In genomic region chr12:52946797-52947547, GRCh38 we compare ENCODE assay signal across 16 cellular contexts. TPM values are rescaled to one million over a fixed set of nuclear protein-coding genes. Genes with fewer than 3 reads are reported as not detected.
DNase-seq lines count a peak whose midpoint lies in the region; ATAC-seq and TF ChIP-seq lines count a peak whose summit lies in the region.
"Had no signal": no experiment of that assay in that cellular context is flagged by ENCODE, and none has a peak within 500 bp of the region (broad histone marks: within the 10 kb centered on the region; RNA-seq: fewer than 3 reads in every experiment).

No MANE protein-coding gene starts in this region.

- H3K27ac Mint-ChIP-seq in GM23338: peak overlapping the region; percentile 95
- H3K27ac Mint-ChIP-seq: activated B cell treated with CpG ODN at 0.5 μM for 24 hours; stimulated activated naive B cell treated with anti-CD40 and anti-IgM and Interleukin-4, amounts not matched to agents 10 μg/mL and 1 μg/mL and 100 μg/mL, for 72 hours had no signal

- H4K91ac ChIP-seq in trophoblast cell (ENCODE audit: low read depth, low read length): peak overlapping the region; percentile 99

- peak overlapping the region; percentile 99 for H2BK120ac ChIP-seq in trophoblast cell (ENCODE audit: insufficient read depth, low read length, poor library complexity)

- H4K12ac ChIP-seq in trophoblast cell (ENCODE audit: low read depth, low read length): no peak overlapping the region

- H3F3A ChIP-seq in GM23338 (replicated peaks; ENCODE audit: low read depth) (peaks cover 38% of the 10 kb centered on the region), MM.1S (ENCODE audit: insufficient read depth, low read length) (no peaks in the 10 kb centered on the region)

- peaks cover 4% of the 10 kb centered on the region; the same call in 2 of the 3 replicates for H3K9me3 Mint-ChIP-seq in GM23338
- H3K9me3 Mint-ChIP-seq: activated B cell treated with CpG ODN at 0.5 μM for 24 hours; stimulated activated naive B cell treated with anti-CD40 and anti-IgM and Interleukin-4, amounts not matched to agents 10 μg/mL and 1 μg/mL and 100 μg/mL, for 72 hours had no signal

- H3K18ac ChIP-seq in trophoblast cell (ENCODE audit: low read length): peak overlapping the region; percentile 62

- peaks cover 83% of the 10 kb centered on the region for H3K4me1 Mint-ChIP-seq in GM23338

- WGBS in hepatocyte (ENCODE audit: low lambda C conversion rate, missing lambda C conversion rate): 67% methylated on average over 10 of the region's 10 CpGs
- WGBS in trophoblast cell (ENCODE audit: extremely low coverage, insufficient coverage, insufficient read length): no CpG with 5 or more reads among the region's 10 CpGs

- H3K9me2 ChIP-seq in GM23338 (ENCODE audit: insufficient read depth): no peaks in the 10 kb centered on the region
- no peaks in the 10 kb centered on the region for H3K9me2 ChIP-seq in hepatocyte (replicated peaks; ENCODE audit: insufficient read depth)
- no peaks in the 10 kb centered on the region for H3K9me2 ChIP-seq in MM.1S (replicated peaks; ENCODE audit: insufficient read depth, low read length)

- peaks cover 37% of the 10 kb centered on the region for H3K27me3 Mint-ChIP-seq in GM23338 (ENCODE audit: insufficient read depth, low read depth, poor library complexity)

- peak overlapping the region; percentile 50 for H4K8ac ChIP-seq in trophoblast cell (ENCODE audit: low read depth, low read length)

- peaks cover 27% of the 10 kb centered on the region for H3K36me3 Mint-ChIP-seq in GM23338 (ENCODE audit: low read depth)

- H3K9me3 ChIP-seq in hepatocyte (ENCODE audit: low read depth): no peaks in the 10 kb centered on the region
- no peaks in the 10 kb centered on the region for H3K9me3 ChIP-seq in trophoblast cell (ENCODE audit: insufficient read depth, low read depth, low read length)
- no peaks in the 10 kb centered on the region for H3K9me3 ChIP-seq in MM.1S (replicated peaks; ENCODE audit: insufficient read depth, low read length)
- H3K9me3 ChIP-seq: left ventricle myocardium inferior, ovary had no signal

- TF ChIP-seq CTCF in GM23338 (conservative IDR thresholded peaks at IDR 0.05; ENCODE audit: low read depth in 2 of 2): no peak
- no peak for TF ChIP-seq CTCF in RWPE1 (conservative IDR thresholded peaks at IDR 0.05; ENCODE audit: low read depth)
- TF ChIP-seq CTCF in hepatocyte (IDR thresholded peaks at IDR 0.05; ENCODE audit: poor library complexity): no peak
- no peak for TF ChIP-seq CTCF in MM.1S (IDR thresholded peaks at IDR 0.05; ENCODE audit: low read length)

- H3K4me3 ChIP-seq in GM23338 (peak overlapping the region; percentile 86), hepatocyte (no peak overlapping the region), trophoblast cell (ENCODE audit: low read depth, low read length) (no peak overlapping the region), MM.1S (ENCODE audit: low read length) (no peak overlapping the region)
- H3K4me3 ChIP-seq: left ventricle myocardium inferior, ovary had no signal

- H3K23ac ChIP-seq in trophoblast cell (ENCODE audit: low read length): no peak overlapping the region

- peaks cover 26% of the 10 kb centered on the region for H4K20me1 ChIP-seq in GM23338 (replicated peaks; ENCODE audit: insufficient read depth)
- peaks cover 19% of the 10 kb centered on the region for H4K20me1 ChIP-seq in hepatocyte (ENCODE audit: insufficient read depth, poor library complexity, severe bottlenecking)
- no peaks in the 10 kb centered on the region for H4K20me1 ChIP-seq in MM.1S (ENCODE audit: insufficient read depth, low read length)

- H3K79me1 ChIP-seq in trophoblast cell (ENCODE audit: low read length): peaks cover 84% of the 10 kb centered on the region

- CTCF ChIA-PET in RWPE1 (lab: Yijun Ruan, JAX): interaction anchor here (1.5 to 2.8 kb wide), 3 partner anchors 20 to 42 kb away, joined by 4 to 10 read pairs (median 6); partner anchors contain the start of gene KRT8

- no peak overlapping the region for H2AFZ ChIP-seq in GM23338
- no peak overlapping the region for H2AFZ ChIP-seq in hepatocyte
- peak overlapping the region; percentile 37 for H2AFZ ChIP-seq in trophoblast cell (ENCODE audit: insufficient read depth, low read length, poor library complexity)
- no peak overlapping the region for H2AFZ ChIP-seq in MM.1S (ENCODE audit: low read length)

- H3K36me3 ChIP-seq in GM23338 (ENCODE audit: insufficient read depth) (peaks cover 20% of the 10 kb centered on the region), hepatocyte (replicated peaks; ENCODE audit: insufficient read depth, low read depth) (no peaks in the 10 kb centered on the region), trophoblast cell (ENCODE audit: control insufficient read depth in 1 of 2, insufficient read depth in 2 of 2, low read length in 2 of 2) (peaks cover 23 to 26% of the 10 kb centered on the region in 2 experiments), MM.1S (replicated peaks; ENCODE audit: insufficient read depth, low read length) (no peaks in the 10 kb centered on the region)
- H3K36me3 ChIP-seq: left ventricle myocardium inferior, ovary had no signal

- no peak overlapping the region for H3K9ac ChIP-seq in trophoblast cell (ENCODE audit: low read length)
- no peak overlapping the region for H3K9ac ChIP-seq in MM.1S (ENCODE audit: low read length)

- H3K4me2 ChIP-seq in GM23338 (peak overlapping the region; percentile 96), hepatocyte (peak overlapping the region; percentile 69), trophoblast cell (ENCODE audit: low read length) (peak overlapping the region; percentile 48), MM.1S (ENCODE audit: low read depth, low read length) (no peak overlapping the region)

- peaks cover 48% of the 10 kb centered on the region for H3K4me1 ChIP-seq in GM23338 (ENCODE audit: insufficient read depth)
- H3K4me1 ChIP-seq in hepatocyte (ENCODE audit: insufficient read depth): peaks cover 50% of the 10 kb centered on the region
- H3K4me1 ChIP-seq in trophoblast cell (ENCODE audit: control insufficient read depth in 1 of 2, insufficient read depth in 2 of 2, low read length in 2 of 2): peaks cover 45 to 49% of the 10 kb centered on the region in 2 experiments
- H3K4me1 ChIP-seq in MM.1S (ENCODE audit: low read length): no peaks in the 10 kb centered on the region

- peak overlapping the region; percentile 90 for H3K4me3 Mint-ChIP-seq in GM23338

- peak overlapping the region; percentile 98 for H2BK12ac ChIP-seq in trophoblast cell (ENCODE audit: low read length)

- H2AK5ac ChIP-seq in trophoblast cell (ENCODE audit: low read length): peak overlapping the region; percentile 56

- peak overlapping the region; percentile 98 for H2BK5ac ChIP-seq in trophoblast cell (ENCODE audit: low read depth, low read length, poor library complexity)

- peak overlapping the region; percentile 99 for H3K27ac ChIP-seq in GM23338 (ENCODE audit: low read depth)
- peak overlapping the region; percentile 92 for H3K27ac ChIP-seq in RWPE1
- H3K27ac ChIP-seq in hepatocyte: peak overlapping the region; percentile 96
- peak overlapping the region; percentile 100 for H3K27ac ChIP-seq in trophoblast cell (ENCODE audit: low read depth, low read length)
- no peak overlapping the region for H3K27ac ChIP-seq in MM.1S (ENCODE audit: low read length)
- H3K27ac ChIP-seq: left ventricle myocardium inferior, ovary had no signal

- H3K4ac ChIP-seq in trophoblast cell (ENCODE audit: low read depth, low read length): peak overlapping the region; percentile 85

- peaks cover 32% of the 10 kb centered on the region for H3K79me2 ChIP-seq in GM23338 (replicated peaks; ENCODE audit: insufficient read depth)
- peaks cover 43% of the 10 kb centered on the region for H3K79me2 ChIP-seq in hepatocyte
- H3K79me2 ChIP-seq in trophoblast cell (ENCODE audit: control insufficient read depth, insufficient read depth, low read length, poor library complexity): peaks cover 51% of the 10 kb centered on the region
- H3K79me2 ChIP-seq in MM.1S (ENCODE audit: low read length): no peaks in the 10 kb centered on the region

- POLR2A ChIA-PET in RWPE1 (lab: Yijun Ruan, JAX; ENCODE audit: low non-redundant PET): interaction anchor here (0.5 kb wide), 1 partner anchor 52 kb away, joined by 6 read pairs; no protein-coding TSS in a partner anchor

- H3K27me3 ChIP-seq in GM23338 (ENCODE audit: insufficient read depth) (no peaks in the 10 kb centered on the region), hepatocyte (no peaks in the 10 kb centered on the region), trophoblast cell (ENCODE audit: insufficient read depth, low read length) (no peaks in the 10 kb centered on the region), MM.1S (replicated peaks; ENCODE audit: insufficient read depth, low read length) (peaks cover 70% of the 10 kb centered on the region)
- H3K27me3 ChIP-seq: ovary had no signal

- H3K14ac ChIP-seq in trophoblast cell (ENCODE audit: low read length): peak overlapping the region; percentile 95

- DNase-seq in GM23338 (ENCODE audit: low spot score): no peak
- DNase-seq in RWPE1 (ENCODE audit: low spot score): no peak
- DNase-seq in hepatocyte (ENCODE audit: low spot score): no peak
- DNase-seq in trophoblast cell: peak in 1 of 2 donors; percentile 56
- no peak for DNase-seq in OCI-M2 (lab: John Stamatoyannopoulos, UW; ENCODE audit: unreplicated experiment)
- no peak for DNase-seq in OCI-M1 (lab: John Stamatoyannopoulos, UW)
- DNase-seq in MM.1S: no peak
- DNase-seq in NCI-H1436 (lab: John Stamatoyannopoulos, UW): no peak
- DNase-seq: activated B cell treated with CpG ODN at 0.5 μM for 24 hours; amniotic stem cell; C1 segment of cervical spinal cord; left ventricle myocardium inferior; NCI-H510A treated with DMSO at 0.1 percent for 48 hours; ovary; stimulated activated naive B cell treated with anti-CD40 and anti-IgM and Interleukin-4, amounts not matched to agents 10 μg/mL and 1 μg/mL and 100 μg/mL, for 72 hours had no signal

- no peak for ATAC-seq in GM23338
- ATAC-seq: stimulated activated naive B cell treated with anti-CD40 and anti-IgM and Interleukin-4, amounts not matched to agents 10 μg/mL and 1 μg/mL and 100 μg/mL, for 72 hours had no signal

TF ChIP-seq in GM23338, 12 proteins besides CTCF, POLR2A, EP300 and RAD21 (continues in another document):
- TF ChIP-seq EZH2phosphoT487 (IDR thresholded peaks at IDR 0.05; ENCODE audit: unreplicated experiment) (no peak), EZH2 (IDR thresholded peaks at IDR 0.05; ENCODE audit: low read depth, unreplicated experiment) (no peak)

RNA-seq across cellular contexts. Expression of gene KRT18, which starts 1.9 kb away (rescaled TPM):
- total RNA-seq in GM23338 (2014; rRNA removed; shearing (Covaris generic)): 537 and 552 TPM in 2 replicates
- polyA plus RNA-seq in GM23338 (2016; fragmentation: Nextera tagmentation; extraction: Ambion mirVana) (1,013 and 1,049 TPM in 2 replicates), hepatocyte (1,621 and 1,849 TPM in 2 replicates)
- 676 and 753 TPM in 2 replicates for total RNA-seq in hepatocyte
- 4,184 and 4,236 TPM in 2 replicates for polyA plus RNA-seq in trophoblast cell (2013)

RNA-seq across cellular contexts. Expression of gene KRT8, which starts 42.1 kb away (rescaled TPM):
- total RNA-seq in GM23338 (2014; rRNA removed; shearing (Covaris generic)): 250 and 264 TPM in 2 replicates
- polyA plus RNA-seq in GM23338 (2016; fragmentation: Nextera tagmentation; extraction: Ambion mirVana) (322 and 338 TPM in 2 replicates), hepatocyte (2,058 and 2,283 TPM in 2 replicates)
- 1,376 and 1,381 TPM in 2 replicates for total RNA-seq in hepatocyte
- polyA plus RNA-seq in trophoblast cell (2013): 5,322 and 5,443 TPM in 2 replicates
- total RNA-seq: SK-MEL-5 had no signal

RNA-seq across cellular contexts. Expression of gene EIF4B, which starts 59.3 kb away (rescaled TPM):
- 564 and 584 TPM in 2 replicates for total RNA-seq in GM23338 (2014; rRNA removed; shearing (Covaris generic))
- polyA plus RNA-seq in GM23338 (2016; fragmentation: Nextera tagmentation; extraction: Ambion mirVana) (130 and 141 TPM in 2 replicates), hepatocyte (53.5 and 65.1 TPM in 2 replicates)
- total RNA-seq in hepatocyte: 435 and 449 TPM in 2 replicates
- polyA plus RNA-seq in trophoblast cell (2013): 342 and 356 TPM in 2 replicates
